In genomic region chr17:8152112-8152775, GRCh38 we compare ENCODE assay signal across 8 cellular contexts. TPM values are rescaled to one million over a fixed set of nuclear protein-coding genes. Genes with fewer than 3 reads are reported as not detected.
DNase-seq lines count a peak whose midpoint lies in the region; ATAC-seq and TF ChIP-seq lines count a peak whose summit lies in the region.

A gene with protein sequence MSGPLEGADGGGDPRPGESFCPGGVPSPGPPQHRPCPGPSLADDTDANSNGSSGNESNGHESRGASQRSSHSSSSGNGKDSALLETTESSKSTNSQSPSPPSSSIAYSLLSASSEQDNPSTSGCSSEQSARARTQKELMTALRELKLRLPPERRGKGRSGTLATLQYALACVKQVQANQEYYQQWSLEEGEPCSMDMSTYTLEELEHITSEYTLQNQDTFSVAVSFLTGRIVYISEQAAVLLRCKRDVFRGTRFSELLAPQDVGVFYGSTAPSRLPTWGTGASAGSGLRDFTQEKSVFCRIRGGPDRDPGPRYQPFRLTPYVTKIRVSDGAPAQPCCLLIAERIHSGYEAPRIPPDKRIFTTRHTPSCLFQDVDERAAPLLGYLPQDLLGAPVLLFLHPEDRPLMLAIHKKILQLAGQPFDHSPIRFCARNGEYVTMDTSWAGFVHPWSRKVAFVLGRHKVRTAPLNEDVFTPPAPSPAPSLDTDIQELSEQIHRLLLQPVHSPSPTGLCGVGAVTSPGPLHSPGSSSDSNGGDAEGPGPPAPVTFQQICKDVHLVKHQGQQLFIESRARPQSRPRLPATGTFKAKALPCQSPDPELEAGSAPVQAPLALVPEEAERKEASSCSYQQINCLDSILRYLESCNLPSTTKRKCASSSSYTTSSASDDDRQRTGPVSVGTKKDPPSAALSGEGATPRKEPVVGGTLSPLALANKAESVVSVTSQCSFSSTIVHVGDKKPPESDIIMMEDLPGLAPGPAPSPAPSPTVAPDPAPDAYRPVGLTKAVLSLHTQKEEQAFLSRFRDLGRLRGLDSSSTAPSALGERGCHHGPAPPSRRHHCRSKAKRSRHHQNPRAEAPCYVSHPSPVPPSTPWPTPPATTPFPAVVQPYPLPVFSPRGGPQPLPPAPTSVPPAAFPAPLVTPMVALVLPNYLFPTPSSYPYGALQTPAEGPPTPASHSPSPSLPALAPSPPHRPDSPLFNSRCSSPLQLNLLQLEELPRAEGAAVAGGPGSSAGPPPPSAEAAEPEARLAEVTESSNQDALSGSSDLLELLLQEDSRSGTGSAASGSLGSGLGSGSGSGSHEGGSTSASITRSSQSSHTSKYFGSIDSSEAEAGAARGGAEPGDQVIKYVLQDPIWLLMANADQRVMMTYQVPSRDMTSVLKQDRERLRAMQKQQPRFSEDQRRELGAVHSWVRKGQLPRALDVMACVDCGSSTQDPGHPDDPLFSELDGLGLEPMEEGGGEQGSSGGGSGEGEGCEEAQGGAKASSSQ (N-terminal part only) (minus strand): TSS chr17:8152404. CDS start chr17:8150706, 1,698 bp downstream.

- no peaks in the 10 kb centered on the region for H3K36me3 Mint-ChIP-seq in neural crest cell (ENCODE audit: low read depth)

- peaks cover 22% of the 10 kb centered on the region for H3K36me3 ChIP-seq in GM06990 (ENCODE audit: control insufficient read depth, insufficient read depth, low read length)
- peaks cover 33 to 37% of the 10 kb centered on the region in 2 donors for H3K36me3 ChIP-seq in stomach smooth muscle (ENCODE audit: control insufficient read depth in 2 of 2, insufficient read depth in 2 of 2, low read length in 2 of 2)

- no peaks in the 10 kb centered on the region for H3K9me3 ChIP-seq in stomach smooth muscle (ENCODE audit: control insufficient read depth in 2 of 2, low read length in 2 of 2)

- no peaks in the 10 kb centered on the region for H3K9me3 Mint-ChIP-seq in neural crest cell

- H3K27ac ChIP-seq in foreskin keratinocyte: peak within 1 kb of the TSS; percentile 99
- H3K27ac ChIP-seq in stomach smooth muscle (ENCODE audit: low read length): peak within 1 kb of the TSS; percentile 100

- H3K4me1 ChIP-seq in foreskin keratinocyte (peaks cover 9% of the 10 kb centered on the region), stomach smooth muscle (ENCODE audit: control insufficient read depth, insufficient read depth, low read length) (peaks cover 68% of the 10 kb centered on the region)

- in situ Hi-C loops in SK-MEL-5 (cut with HindIII; ENCODE audit: low pct_unique_long_range_greater_than_20kb, low sequenced_read_pairs): no loop called here

- TF ChIP-seq CTCF in GM06990 (IDR thresholded peaks at IDR 0.05; ENCODE audit: insufficient read depth, low read length, poor library complexity, severe bottlenecking) (no peak), foreskin keratinocyte (conservative IDR thresholded peaks at IDR 0.05) (no peak), neural crest cell (conservative IDR thresholded peaks at IDR 0.05) (no peak)

- H3K4me3 ChIP-seq in GM06990 (replicated peaks; ENCODE audit: low read depth, low read length) (peak within 1 kb of the TSS; percentile 91), stomach smooth muscle (ENCODE audit: low read length in 2 of 2) (peak within 1 kb of the TSS; percentile 79 to 96)

- DNase-seq in GM06990 (ENCODE audit: extremely low read depth, insufficient read length) (peak; percentile 91), LoVo (ENCODE audit: low spot score) (peak; percentile 79), SK-MEL-5 (ENCODE audit: low read depth, low spot score) (peak; percentile 98), foreskin keratinocyte (peak; percentile 89 to 95), neural crest cell (ENCODE audit: low read depth, low spot score) (peak; percentile 85)
- peak; percentile 91 for DNase-seq in activated naive CD4-positive, alpha-beta T cell treated with Interleukin-2 at 50 U/mL for 16 hours

- H3K4me3 Mint-ChIP-seq in neural crest cell: peak within 1 kb of the TSS; percentile 96

- peaks cover 6% of the 10 kb centered on the region for H3K4me1 Mint-ChIP-seq in neural crest cell

- H3K27me3 Mint-ChIP-seq in neural crest cell (ENCODE audit: low read depth): no peaks in the 10 kb centered on the region

- peak; percentile 40 for ATAC-seq in foreskin keratinocyte
- no peak for ATAC-seq in HG02970 (IDR thresholded peaks at IDR 0.05; ENCODE audit: low FRiP score, unreplicated experiment)

- peak within 1 kb of the TSS; percentile 94 for H3K27ac Mint-ChIP-seq in neural crest cell (ENCODE audit: unreplicated experiment)

- H3K27me3 ChIP-seq in GM06990 (replicated peaks; ENCODE audit: control insufficient read depth, insufficient read depth, low read length) (no peaks in the 10 kb centered on the region), foreskin keratinocyte (no peaks in the 10 kb centered on the region), stomach smooth muscle (ENCODE audit: control insufficient read depth in 1 of 2, insufficient read depth in 2 of 2, low read length in 2 of 2) (no peaks in the 10 kb centered on the region)

- H3K9ac ChIP-seq in stomach smooth muscle (ENCODE audit: low read length in 2 of 2): peak within 1 kb of the TSS; percentile 98 to 100

RNA-seq across cellular contexts. Expression of the gene that starts here (rescaled TPM):
- 7.7 and 9.7 TPM in 2 replicates for total RNA-seq in SK-MEL-5 (2014; rRNA removed; shearing (Covaris generic))
- 10.9 and 11.0 TPM in 2 replicates for polyA plus RNA-seq in SK-MEL-5 (2015; cell fraction: cytosol; rRNA removed)
- 30.2 and 41.5 TPM in 2 replicates for polyA plus RNA-seq in SK-MEL-5 (2015; cell fraction: nucleus; rRNA removed)
- total RNA-seq in foreskin keratinocyte: 25.8 and 28.2 TPM in 2 replicates
- 15.2 and 19.9 TPM in 2 replicates for polyA plus RNA-seq in foreskin keratinocyte
- 38.3 and 51.6 TPM in 2 replicates for total RNA-seq in neural crest cell
